Comparison of ENCODE assay signal across 28 cellular contexts in genomic region chr2:114935031-114935430, GRCh38.
"Had no signal": no experiment of that assay in that cellular context is flagged by ENCODE, and none has a peak within 500 bp of the region (broad histone marks: within the 10 kb centered on the region; RNA-seq: fewer than 3 reads in every experiment).

No MANE protein-coding gene starts in this region.

- H3K4me1 ChIP-seq: colonic mucosa, esophagus muscularis mucosa, esophagus squamous epithelium, foreskin keratinocyte, gastrocnemius medialis, gastroesophageal sphincter, heart left ventricle, heart right ventricle had no signal

- H3K4me3 ChIP-seq: colonic mucosa, coronary artery, dorsolateral prefrontal cortex, esophagus muscularis mucosa, esophagus squamous epithelium, gastrocnemius medialis, gastroesophageal sphincter, heart left ventricle, heart right ventricle had no signal

- H3K27ac ChIP-seq: colonic mucosa, coronary artery, dorsolateral prefrontal cortex, epithelial cell of prostate, esophagus muscularis mucosa, esophagus squamous epithelium, foreskin keratinocyte, gastrocnemius medialis, gastroesophageal sphincter, heart left ventricle, heart right ventricle had no signal

- H3K9me3 ChIP-seq: colonic mucosa, esophagus muscularis mucosa, esophagus squamous epithelium, gastrocnemius medialis, gastroesophageal sphincter had no signal

- FAIRE-seq: colon, endometrium, endothelial cell of umbilical vein, frontal cortex had no signal

- H3K36me3 ChIP-seq: colonic mucosa, esophagus muscularis mucosa, esophagus squamous epithelium, gastrocnemius medialis, gastroesophageal sphincter, heart left ventricle, heart right ventricle had no signal

- DNase-seq: colonic mucosa; cortex of kidney; dermis blood vessel endothelial cell; dorsolateral prefrontal cortex; effector CD4-positive, alpha-beta T cell; effector CD8-positive, alpha-beta T cell; effector memory CD4-positive, alpha-beta T cell; effector memory CD8-positive, alpha-beta T cell; endodermal cell; erythroblast; esophagus squamous epithelium; foreskin fibroblast; foreskin keratinocyte; foreskin melanocyte; gastrocnemius medialis; glutamatergic neuron; head of caudate nucleus; heart left ventricle; heart right ventricle had no signal

- H3K27me3 ChIP-seq: colonic mucosa, dorsolateral prefrontal cortex, esophagus muscularis mucosa, esophagus squamous epithelium, foreskin keratinocyte, gastrocnemius medialis, gastroesophageal sphincter, heart left ventricle, heart right ventricle had no signal

- ATAC-seq: effector memory CD8-positive, alpha-beta T cell; esophagus mucosa; foreskin keratinocyte; gastrocnemius medialis; gastroesophageal sphincter; heart left ventricle; heart right ventricle had no signal
